ENCODE assay signal across 9 cellular contexts in genomic region chr12:6825398-6826124, GRCh38. TPM values are rescaled to one million over a fixed set of nuclear protein-coding genes. Genes with fewer than 3 reads are reported as not detected.
DNase-seq lines count a peak whose midpoint lies in the region; ATAC-seq and TF ChIP-seq lines count a peak whose summit lies in the region.
"Had no signal": no experiment of that assay in that cellular context is flagged by ENCODE, and none has a peak within 500 bp of the region (broad histone marks: within the 10 kb centered on the region; RNA-seq: fewer than 3 reads in every experiment).

No MANE protein-coding gene starts in this region.

- H3K27me3 ChIP-seq in HCT116 (ENCODE audit: insufficient read depth, low read length) (peaks cover 6% of the 10 kb centered on the region; the same call in 1 of the 2 replicates), colonic mucosa (peaks cover 29% of the 10 kb centered on the region)

- H3K27ac Mint-ChIP-seq in activated CD4-positive, alpha-beta T cell treated with anti-CD3 and anti-CD28 coated beads, Interleukin-2, amount 10 ng/mL, durations not matched to agents 24 days and 14 days: no peak overlapping the region

- TF ChIP-seq CTCF in C4-2B (conservative IDR thresholded peaks at IDR 0.05) (peak; percentile 95), HCT116 (IDR thresholded peaks at IDR 0.05 in 2 of 3, conservative IDR thresholded peaks at IDR 0.05 in 1 of 3; ENCODE audit: borderline replicate concordance in 1 of 3, insufficient read depth in 1 of 3, low read depth in 2 of 3, low read length in 2 of 3) (peak in 2 of 3 experiments; percentile 91 to 98; a peak in 4 of 6 replicates), colonic mucosa (IDR thresholded peaks at IDR 0.05) (peak; percentile 93)

- intact Hi-C loops in HCT116 (cut with micrococcal nuclease): loop anchor here (1.0 kb wide), 2 partner anchors 72 to 90 kb away; partner anchors contain the start of gene MLF2
- intact Hi-C loops in activated CD4-positive, alpha-beta T cell treated with anti-CD3 and anti-CD28 coated beads, Interleukin-2, amount 10 ng/mL, durations not matched to agents 24 days and 14 days (cut with micrococcal nuclease): loop anchor here (1.0 to 5.0 kb wide), 6 partner anchors 33 to 268 kb away; partner anchors contain the start of genes IFFO1, MLF2 and PTMS
- intact Hi-C loops in colonic mucosa (cut with DNase I): loop anchor here (5.0 kb wide), 1 partner anchor 73 kb away; the partner anchor contains the start of gene MLF2
- intact Hi-C loops in left colon (cut with DNase I, micrococcal nuclease): loop anchor here (5.0 to 10.0 kb wide), 2 partner anchors 71 to 88 kb away; partner anchors contain the start of gene MLF2 (in 1 of the 2)

- H3K4me2 ChIP-seq in HCT116 (ENCODE audit: low read length): no peak overlapping the region

- RAD21 ChIA-PET in HCT116 (lab: Charles Lee; ENCODE audit: low non-redundant PET in 1 of 2, low total read pairs in 2 of 2, uncharacterized antibody in 2 of 2, unreplicated experiment in 2 of 2): no interaction called here

- peaks cover 9% of the 10 kb centered on the region for H3K36me3 Mint-ChIP-seq in activated CD4-positive, alpha-beta T cell treated with anti-CD3 and anti-CD28 coated beads, Interleukin-2, amount 10 ng/mL, durations not matched to agents 24 days and 14 days (ENCODE audit: low read depth)

- H3K4me1 ChIP-seq in HCT116 (ENCODE audit: control insufficient read depth in 1 of 2, insufficient read depth in 2 of 2, low read length in 2 of 2): peaks cover 25 to 54% of the 10 kb centered on the region in 2 experiments
- no peaks in the 10 kb centered on the region for H3K4me1 ChIP-seq in colonic mucosa

- no peaks in the 10 kb centered on the region for H3K9me2 ChIP-seq in HCT116 (ENCODE audit: insufficient read depth)

- H3K4me3 ChIP-seq in HCT116 (replicated peaks in 1 of 2; ENCODE audit: low read depth in 1 of 2, low read length in 2 of 2) (no peak overlapping the region), colonic mucosa (no peak overlapping the region)

- peak; percentile 46 for ATAC-seq in HCT116
- peak; percentile 79 for ATAC-seq in left colon
- no peak for ATAC-seq in GM18861 (IDR thresholded peaks at IDR 0.05; ENCODE audit: unreplicated experiment)

- H4K20me1 ChIP-seq in HCT116 (ENCODE audit: insufficient read depth): no peaks in the 10 kb centered on the region

- peak; percentile 47 for DNase-seq in HCT116 (ENCODE audit: low read depth, low spot score)
- DNase-seq in NCI-H226: peak; percentile 60
- DNase-seq in activated CD4-positive, alpha-beta T cell treated with anti-CD3 and anti-CD28 coated beads, Interleukin-2, amount 10 ng/mL, durations not matched to agents 24 days and 14 days: peak; percentile 95
- DNase-seq in colonic mucosa: peak; percentile 91
- peak; percentile 71 to 88 for DNase-seq in left colon
- DNase-seq in stimulated activated CD4-positive, alpha-beta T cell treated with anti-CD3 and anti-CD28 coated beads, Interleukin-2, amount 100 ng/mL, for 48 hours: peak; percentile 91 to 92

- peaks cover 0 to 4% of the 10 kb centered on the region in 2 experiments; a peak in 1 of 4 replicates for H3K36me3 ChIP-seq in HCT116 (ENCODE audit: control insufficient read depth in 1 of 2, insufficient read depth in 2 of 2, low read length in 2 of 2)
- no peaks in the 10 kb centered on the region for H3K36me3 ChIP-seq in colonic mucosa

- POLR2A ChIA-PET in HCT116 (lab: Charles Lee): no interaction called here

- BruUV-seq in HCT116 (replicated peaks; lab: Mats Ljungman, UMichigan): no TSS peak

- peaks cover 38% of the 10 kb centered on the region for H3K4me1 Mint-ChIP-seq in activated CD4-positive, alpha-beta T cell treated with anti-CD3 and anti-CD28 coated beads, Interleukin-2, amount 10 ng/mL, durations not matched to agents 24 days and 14 days

- TF ChIP-seq RAD21 in HCT116 (IDR thresholded peaks at IDR 0.05; ENCODE audit: low read depth): no peak

- no peaks in the 10 kb centered on the region for H3K9me3 Mint-ChIP-seq in activated CD4-positive, alpha-beta T cell treated with anti-CD3 and anti-CD28 coated beads, Interleukin-2, amount 10 ng/mL, durations not matched to agents 24 days and 14 days
- H3K9me3 Mint-ChIP-seq: IgD-negative memory B cell had no signal

- H3K9ac ChIP-seq in HCT116 (ENCODE audit: low read length) (no peak overlapping the region), colonic mucosa (ENCODE audit: low read depth in 2 of 2, low read length in 2 of 2) (peak overlapping the region in 1 of 2 donors; percentile 5)

- H3K9me3 ChIP-seq in HCT116 (ENCODE audit: control insufficient read depth in 1 of 2, insufficient read depth in 1 of 2, low read depth in 1 of 2, low read length in 2 of 2) (no peaks in the 10 kb centered on the region), colonic mucosa (no peaks in the 10 kb centered on the region)

- CTCF ChIA-PET in HCT116 (lab: Charles Lee): interaction anchor here (0.9 to 2.8 kb wide), 4 partner anchors 26 to 254 kb away, joined by 3 to 10 read pairs (median 3); partner anchors contain the start of genes MLF2 and USP5

- no peak overlapping the region for H2AFZ ChIP-seq in HCT116 (ENCODE audit: low read depth, low read length, poor library complexity, severe bottlenecking)

- H3K79me2 ChIP-seq in HCT116 (ENCODE audit: insufficient read depth, low read length): peaks cover 31% of the 10 kb centered on the region

- H3K27ac ChIP-seq in C4-2B: no peak overlapping the region
- H3K27ac ChIP-seq in HCT116 (ENCODE audit: low read depth, low read length): 0 out of 2 replicates have a peak overlapping the region, but pooled peaks have one; percentile 78
- H3K27ac ChIP-seq in colonic mucosa: no peak overlapping the region

- peaks cover 50% of the 10 kb centered on the region for H3K27me3 Mint-ChIP-seq in activated CD4-positive, alpha-beta T cell treated with anti-CD3 and anti-CD28 coated beads, Interleukin-2, amount 10 ng/mL, durations not matched to agents 24 days and 14 days

- peak overlapping the region; percentile 20 for H3K4me3 Mint-ChIP-seq in activated CD4-positive, alpha-beta T cell treated with anti-CD3 and anti-CD28 coated beads, Interleukin-2, amount 10 ng/mL, durations not matched to agents 24 days and 14 days

- no peak for TF ChIP-seq POLR2A in HCT116 (IDR thresholded peaks at IDR 0.05; ENCODE audit: borderline replicate concordance, extremely low read depth, insufficient read depth, insufficient read length)

TF ChIP-seq in HCT116, 20 proteins besides CTCF, POLR2A, EP300 and RAD21:
- TF ChIP-seq POLR2AphosphoS5 (IDR thresholded peaks at IDR 0.05; ENCODE audit: low read depth, low read length): peak; percentile 29; the same call in 1 of the 2 replicates
- no peak for TF ChIP-seq ELF1 (IDR thresholded peaks at IDR 0.05; ENCODE audit: borderline replicate concordance, low read depth)
- no peak for TF ChIP-seq CBX3 (IDR thresholded peaks at IDR 0.05; ENCODE audit: low read depth)
- peak; percentile 13 for TF ChIP-seq TCF7L2 (IDR thresholded peaks at IDR 0.05; ENCODE audit: borderline replicate concordance, extremely low read depth, insufficient read depth, insufficient read length)
- TF ChIP-seq, protein P1, sequence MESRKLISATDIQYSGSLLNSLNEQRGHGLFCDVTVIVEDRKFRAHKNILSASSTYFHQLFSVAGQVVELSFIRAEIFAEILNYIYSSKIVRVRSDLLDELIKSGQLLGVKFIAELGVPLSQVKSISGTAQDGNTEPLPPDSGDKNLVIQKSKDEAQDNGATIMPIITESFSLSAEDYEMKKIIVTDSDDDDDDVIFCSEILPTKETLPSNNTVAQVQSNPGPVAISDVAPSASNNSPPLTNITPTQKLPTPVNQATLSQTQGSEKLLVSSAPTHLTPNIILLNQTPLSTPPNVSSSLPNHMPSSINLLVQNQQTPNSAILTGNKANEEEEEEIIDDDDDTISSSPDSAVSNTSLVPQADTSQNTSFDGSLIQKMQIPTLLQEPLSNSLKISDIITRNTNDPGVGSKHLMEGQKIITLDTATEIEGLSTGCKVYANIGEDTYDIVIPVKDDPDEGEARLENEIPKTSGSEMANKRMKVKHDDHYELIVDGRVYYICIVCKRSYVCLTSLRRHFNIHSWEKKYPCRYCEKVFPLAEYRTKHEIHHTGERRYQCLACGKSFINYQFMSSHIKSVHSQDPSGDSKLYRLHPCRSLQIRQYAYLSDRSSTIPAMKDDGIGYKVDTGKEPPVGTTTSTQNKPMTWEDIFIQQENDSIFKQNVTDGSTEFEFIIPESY (IDR thresholded peaks at IDR 0.05; ENCODE audit: extremely low read depth, insufficient replicate concordance, low read length): no peak
- TF ChIP-seq CEBPB (IDR thresholded peaks at IDR 0.05; ENCODE audit: low read depth): no peak
- no peak for TF ChIP-seq SIN3A (IDR thresholded peaks at IDR 0.05; ENCODE audit: low read depth)
- no peak for TF ChIP-seq SP1 (IDR thresholded peaks at IDR 0.05; ENCODE audit: low read depth)

RNA-seq across cellular contexts. Expression of gene P3H3, which starts 2.6 kb away (rescaled TPM):
- 32.2 TPM for total RNA-seq in HCT116 (2021; ENCODE audit: unreplicated experiment)
- polyA plus RNA-seq in HCT116 (2012): 24.3 and 25.5 TPM in 2 replicates
- total RNA-seq in activated CD4-positive, alpha-beta T cell treated with anti-CD3 and anti-CD28 coated beads, Interleukin-2, amount 10 ng/mL, durations not matched to agents 24 days and 14 days: 4.1 and 4.7 TPM in 2 replicates
- 1 to 10 TPM; 4.4 to 5.3 TPM for total RNA-seq in colonic mucosa
- total RNA-seq in left colon: 1 to 10 TPM; 4.3 to 6.3 TPM
- polyA plus RNA-seq: IgD-negative memory B cell had no signal

RNA-seq across cellular contexts. Expression of gene GPR162, which starts 3.9 kb away (rescaled TPM):
- total RNA-seq in HCT116 (2021; ENCODE audit: unreplicated experiment) (2.3 TPM), colonic mucosa (1 to 10 TPM; 1.9 to 2.7 TPM), left colon (1 to 10 TPM; 1.3 to 4.3 TPM)
- polyA plus RNA-seq in HCT116 (2012): 2.8 and 2.9 TPM in 2 replicates
- 0.21 and 0.43 TPM in 2 replicates for total RNA-seq in activated CD4-positive, alpha-beta T cell treated with anti-CD3 and anti-CD28 coated beads, Interleukin-2, amount 10 ng/mL, durations not matched to agents 24 days and 14 days
- polyA plus RNA-seq: IgD-negative memory B cell had no signal

RNA-seq across cellular contexts. Expression of gene GNB3, which starts 15.2 kb away (rescaled TPM):
- 8.7 TPM for total RNA-seq in HCT116 (2021; ENCODE audit: unreplicated experiment)
- 8.5 and 9.8 TPM in 2 replicates for polyA plus RNA-seq in HCT116 (2012)
- total RNA-seq in activated CD4-positive, alpha-beta T cell treated with anti-CD3 and anti-CD28 coated beads, Interleukin-2, amount 10 ng/mL, durations not matched to agents 24 days and 14 days: 1.6 and 1.7 TPM in 2 replicates
- total RNA-seq in colonic mucosa: under 1 TPM; 0.62 to 0.72 TPM
- total RNA-seq in left colon: 1 to 10 TPM; 1.1 to 1.5 TPM
- polyA plus RNA-seq: IgD-negative memory B cell had no signal

RNA-seq across cellular contexts. Expression of gene CDCA3, which starts 25.5 kb away (rescaled TPM):
- total RNA-seq in HCT116 (2021; ENCODE audit: unreplicated experiment) (63.0 TPM), colonic mucosa (10 to 100 TPM; 11.4 to 63.7 TPM), left colon (10 to 100 TPM in 1 of 2 donors, 1 to 10 TPM in 1; 4.4 to 10.5 TPM)
- polyA plus RNA-seq in HCT116 (2012): 72.5 and 92.7 TPM in 2 replicates
- total RNA-seq in activated CD4-positive, alpha-beta T cell treated with anti-CD3 and anti-CD28 coated beads, Interleukin-2, amount 10 ng/mL, durations not matched to agents 24 days and 14 days: 32.6 and 33.7 TPM in 2 replicates

RNA-seq across cellular contexts. Expression of gene USP5, which starts 26.4 kb away (rescaled TPM):
- total RNA-seq in HCT116 (2021; ENCODE audit: unreplicated experiment) (175 TPM), colonic mucosa (100 to 1,000 TPM in 1 of 2 donors, 10 to 100 TPM in 1; 82.6 to 132 TPM), left colon (10 to 100 TPM; 68.5 to 81.4 TPM)
- 76.8 and 88.7 TPM in 2 replicates for polyA plus RNA-seq in HCT116 (2012)
- total RNA-seq in activated CD4-positive, alpha-beta T cell treated with anti-CD3 and anti-CD28 coated beads, Interleukin-2, amount 10 ng/mL, durations not matched to agents 24 days and 14 days: 121 TPM in 2 replicates
